Comparison of ENCODE assay signal across 8 cellular contexts in genomic region chr11:14300661-14301304, GRCh38. TPM values are rescaled to one million over a fixed set of nuclear protein-coding genes. Genes with fewer than 3 reads are reported as not detected.
DNase-seq lines count a peak whose midpoint lies in the region; ATAC-seq and TF ChIP-seq lines count a peak whose summit lies in the region.

No MANE protein-coding gene starts in this region.

- in situ Hi-C loops in IMR-90 (cut with MboI; ENCODE audit: low sequenced_read_pairs) = no loop called here

- TF ChIP-seq CTCF in IMR-90 (conservative IDR thresholded peaks at IDR 0.05; ENCODE audit: low read depth, low read length) (peak; percentile 87), retinal pigment epithelial cell (conservative IDR thresholded peaks at IDR 0.05; ENCODE audit: low read depth, low read length) (peak; percentile 89)

- no peak overlapping the region for H3K9ac ChIP-seq in IMR-90 (ENCODE audit: low read depth, low read length)
- H3K9ac ChIP-seq in adipocyte (ENCODE audit: low read length) = peak overlapping the region; percentile 55

- peaks cover 16 to 89% of the 10 kb centered on the region in 2 experiments for H3K79me1 ChIP-seq in IMR-90 (ENCODE audit: low read depth in 1 of 2, low read length in 2 of 2)

- peak overlapping the region; percentile 34 for H3K4me2 ChIP-seq in IMR-90 (ENCODE audit: low read depth, low read length)

- intact Hi-C loops in IMR-90 (cut with micrococcal nuclease) = loop anchor here (1.0 to 2.0 kb wide), 2 partner anchors 58 to 155 kb away; partner anchors contain the start of gene RRAS2
- intact Hi-C loops in left cardiac atrium (cut with DNase I) = loop anchor here in 1 of 2 donors (2.0 kb wide), 1 partner anchor 154 kb away; no protein-coding TSS in a partner anchor

- no peak overlapping the region for H4K5ac ChIP-seq in IMR-90 (ENCODE audit: low read depth, low read length)

- dilution Hi-C loops in IMR-90 (cut with HindIII; ENCODE audit: low sequenced_read_pairs, unreplicated experiment) = loop anchor here (25.0 kb wide), 1 partner anchor 162 kb away; no protein-coding TSS in a partner anchor

- H4K91ac ChIP-seq in IMR-90 (ENCODE audit: insufficient read depth, low read depth, low read length) = no peak overlapping the region

- no peak overlapping the region for H2AFZ ChIP-seq in IMR-90 (replicated peaks; ENCODE audit: low read length, poor library complexity)

- no peak overlapping the region; the same call in 1 of the 2 replicates for H3K18ac ChIP-seq in IMR-90 (ENCODE audit: low read depth, low read length)

- peaks cover 5% of the 10 kb centered on the region for H3K4me1 ChIP-seq in IMR-90 (ENCODE audit: control insufficient read depth, insufficient read depth, low read length)
- H3K4me1 ChIP-seq in adipocyte (ENCODE audit: control insufficient read depth, insufficient read depth, low read length) = peaks cover 50% of the 10 kb centered on the region

- H3K27me3 ChIP-seq in IMR-90 (ENCODE audit: control insufficient read depth, insufficient read depth, low read length) (no peaks in the 10 kb centered on the region), adipocyte (replicated peaks; ENCODE audit: control insufficient read depth, insufficient read depth, low read length) (no peaks in the 10 kb centered on the region)

- TF ChIP-seq RAD21 in IMR-90 (IDR thresholded peaks at IDR 0.05; ENCODE audit: low read length) = peak; percentile 95

- H3K9me1 ChIP-seq in IMR-90 (ENCODE audit: insufficient read depth, low read length) = peaks cover 3% of the 10 kb centered on the region; the same call in 1 of the 2 replicates

- WGBS in IMR-90 (ENCODE audit: extremely low coverage in 2 of 2, insufficient read length in 1 of 2), 2 experiments = 25% methylated on average over 1 of the region's 6 CpGs; no CpG with 5 or more reads in 1 of the 2 experiments

- H2BK15ac ChIP-seq in IMR-90 (ENCODE audit: low read depth, low read length) = 0 out of 3 replicates have a peak overlapping the region, but pooled peaks have one; percentile 5

- H2AK9ac ChIP-seq in IMR-90 (replicated peaks; ENCODE audit: low read depth, low read length, poor library complexity) = no peak overlapping the region

- no peak overlapping the region for H3K14ac ChIP-seq in IMR-90 (replicated peaks; ENCODE audit: low read depth, low read length)

- H3K4ac ChIP-seq in IMR-90 (ENCODE audit: low read depth, low read length) = peak overlapping the region; percentile 37; the same call in 1 of the 2 replicates

- peaks cover 67% of the 10 kb centered on the region for H4K20me1 ChIP-seq in IMR-90 (ENCODE audit: insufficient read depth, low read length)

- no TSS peak for BruUV-seq in IMR-90 (replicated peaks; lab: Mats Ljungman, UMichigan)

- H4K8ac ChIP-seq in IMR-90 (ENCODE audit: low read depth in 2 of 2, low read length in 2 of 2) = no peak overlapping the region

- 0 out of 2 replicates have a peak, but pooled peaks have one; percentile 25 for TF ChIP-seq POLR2A in IMR-90 (IDR thresholded peaks at IDR 0.05; ENCODE audit: low read depth, low read length)

- H3K23ac ChIP-seq in IMR-90 (ENCODE audit: low read depth, low read length) = no peak overlapping the region

- no peak overlapping the region; the same call in 1 of the 2 replicates for H2BK20ac ChIP-seq in IMR-90 (ENCODE audit: low read depth, low read length)

- CTCF ChIA-PET in IMR-90 (lab: Yijun Ruan, JAX) = interaction anchor here (0.6 to 3.1 kb wide), 14 partner anchors 10 to 1277 kb away, joined by 3 to 27 read pairs (median 4); no protein-coding TSS in a partner anchor

- POLR2A ChIA-PET in IMR-90 (lab: Charles Lee; ENCODE audit: unreplicated experiment) = no interaction called here

- 0 out of 2 replicates have a peak overlapping the region, but pooled peaks have one; percentile 23 for H2BK120ac ChIP-seq in IMR-90 (ENCODE audit: low read depth, low read length)

- H3K27ac ChIP-seq in IMR-90 (ENCODE audit: insufficient read depth, low read length) = 0 out of 2 replicates have a peak overlapping the region, but pooled peaks have one; percentile 4

- H3K36me3 ChIP-seq in IMR-90 (ENCODE audit: control insufficient read depth, insufficient read depth, low read length) (no peaks in the 10 kb centered on the region), adipocyte (ENCODE audit: control insufficient read depth, insufficient read depth, low read length, severe bottlenecking) (no peaks in the 10 kb centered on the region)

- H3K56ac ChIP-seq in IMR-90 (ENCODE audit: extremely low read depth, insufficient read depth, low read length) = no peak overlapping the region

- ATAC-seq in GM21723 (IDR thresholded peaks at IDR 0.05; ENCODE audit: unreplicated experiment) (peak; percentile 81), IMR-90 (ENCODE audit: low read depth) (peak; percentile 90), left cardiac atrium (peak; percentile 90 to 93)

- H2BK5ac ChIP-seq in IMR-90 (ENCODE audit: low read depth, low read length, poor library complexity, severe bottlenecking) = no peak overlapping the region

- H3K9me3 ChIP-seq in IMR-90 (ENCODE audit: control insufficient read depth, insufficient read depth, low read length) = no peaks in the 10 kb centered on the region
- no peaks in the 10 kb centered on the region for H3K9me3 ChIP-seq in adipocyte (ENCODE audit: control insufficient read depth, low read length)

- H3K4me3 ChIP-seq in IMR-90 (ENCODE audit: insufficient read depth, low read depth, low read length) (no peak overlapping the region), adipocyte (ENCODE audit: low read length) (peak overlapping the region; percentile 22), retinal pigment epithelial cell (ENCODE audit: low read length) (no peak overlapping the region)

- peak; percentile 40 for DNase-seq in GM04504 (ENCODE audit: low read depth)
- peak; percentile 74 for DNase-seq in IMR-90
- DNase-seq in SIG-M5 treated with dmso at 0.1 percent for 504 hours (lab: John Stamatoyannopoulos, UW; ENCODE audit: unreplicated experiment) = peak; percentile 82
- peak; percentile 78 for DNase-seq in adipocyte (ENCODE audit: low read depth)
- DNase-seq in left cardiac atrium = peak; percentile 46
- no peak for DNase-seq in retinal pigment epithelial cell (ENCODE audit: low read depth)
- DNase-seq in NCI-H774 (lab: John Stamatoyannopoulos, UW) = no peak

- H2AK5ac ChIP-seq in IMR-90 (ENCODE audit: low read depth, low read length) = peak overlapping the region; percentile 44; the same call in 1 of the 2 replicates

TF ChIP-seq in IMR-90, 13 proteins besides CTCF, POLR2A, EP300 and RAD21:
- peak; percentile 91 for TF ChIP-seq SMC3 (IDR thresholded peaks at IDR 0.05; ENCODE audit: low read depth, low read length)
- no peak for TF ChIP-seq FOS (IDR thresholded peaks at IDR 0.05; ENCODE audit: low read depth, low read length)
- TF ChIP-seq NFE2L2 (IDR thresholded peaks at IDR 0.05; ENCODE audit: low read depth, low read length) = peak; percentile 5; the same call in 1 of the 2 replicates
- TF ChIP-seq CEBPB (IDR thresholded peaks at IDR 0.05; ENCODE audit: low read depth, low read length) = peak; percentile 68
TF ChIP-seq in IMR-90: peak in this region for 3.

RNA-seq across cellular contexts. Expression of gene RRAS2, which starts 58.2 kb away (rescaled TPM):
- total RNA-seq in IMR-90 (2012; rRNA removed) = 106 and 155 TPM in 2 replicates
- polyA plus RNA-seq in IMR-90 (2012; rRNA removed) = 64.8 and 85.5 TPM in 2 replicates
- polyA plus RNA-seq in IMR-90 (2012; cell fraction: cytosol; rRNA removed) = 13.2 and 50.0 TPM in 2 replicates
- polyA plus RNA-seq in IMR-90 (2012; cell fraction: nucleus; rRNA removed; ENCODE audit: low replicate concordance) = 20.2 and 33.9 TPM in 2 replicates
- 10 to 100 TPM; 31.6 to 34.2 TPM for total RNA-seq in left cardiac atrium

Comparison
In these comparisons a context has a peak if more than half of its experiments do, and no peak if none do; other contexts are left out.
1. DNase-seq: peak in GM04504 (single experiment), IMR-90 (single experiment), SIG-M5 treated with dmso at 0.1 percent for 504 hours (single experiment), adipocyte (single experiment) and left cardiac atrium (single experiment); none in retinal pigment epithelial cell (single experiment) and NCI-H774 (single experiment).
2. Peak in every context shown above with its lines, with median percentiles within 50 percentile points of each other: ATAC-seq.